Comparison of ENCODE assay signal across 16 cellular contexts in genomic region chr22:40122792-40123191, GRCh38. TPM values are rescaled to one million over a fixed set of nuclear protein-coding genes. Genes with fewer than 3 reads are reported as not detected.
DNase-seq lines count a peak whose midpoint lies in the region; ATAC-seq and TF ChIP-seq lines count a peak whose summit lies in the region.
"Had no signal": no experiment of that assay in that cellular context is flagged by ENCODE, and none has a peak within 500 bp of the region (broad histone marks: within the 10 kb centered on the region; RNA-seq: fewer than 3 reads in every experiment).

No MANE protein-coding gene starts in this region.

- H3K27ac Mint-ChIP-seq in activated CD4-positive, alpha-beta T cell treated with anti-CD3 and anti-CD28 coated beads for 36 hours: peak overlapping the region; percentile 44
- no peak overlapping the region for H3K27ac Mint-ChIP-seq in activated CD4-positive, alpha-beta T cell treated with anti-CD3 and anti-CD28 coated beads, Interleukin-2, amount 10 ng/mL, durations not matched to agents 7 days and 5 days
- H3K27ac Mint-ChIP-seq in CD8-positive, alpha-beta memory T cell: peak overlapping the region in 6 of 8 donors; percentile 1 to 59 (median 32)
- H3K27ac Mint-ChIP-seq in central memory CD8-positive, alpha-beta T cell (ENCODE audit: low read depth): peak overlapping the region; percentile 5
- peak overlapping the region in 4 of 6 donors; percentile 0 to 82 (median 20) for H3K27ac Mint-ChIP-seq in naive B cell

- H3K27me3 ChIP-seq in CD8-positive, alpha-beta memory T cell (ENCODE audit: insufficient read depth, low read length, poor library complexity, severe bottlenecking): no peaks in the 10 kb centered on the region

- DNase-seq in activated CD4-positive, alpha-beta T cell treated with anti-CD3 and anti-CD28 coated beads for 36 hours: no peak
- no peak for DNase-seq in activated CD4-positive, alpha-beta T cell treated with anti-CD3 and anti-CD28 coated beads, Interleukin-2, amount 10 ng/mL, durations not matched to agents 7 days and 5 days
- DNase-seq in CD8-positive, alpha-beta memory T cell: no peak
- no peak for DNase-seq in central memory CD8-positive, alpha-beta T cell (ENCODE audit: low spot score in 2 of 2)
- DNase-seq in naive B cell (no peak), GM20000 (ENCODE audit: low spot score) (no peak)
- DNase-seq: 8988T, H7, NCI-H1105, NCI-H1694 treated with DMSO at 0.1 percent for 48 hours, NCI-H2107, NCI-H2227 treated with DMSO at 0.1 percent for 48 hours, NCI-H524 had no signal

- H3K4me1 ChIP-seq in CD8-positive, alpha-beta memory T cell (ENCODE audit: insufficient read depth, low read length): peaks cover 8% of the 10 kb centered on the region

- H3K9me3 Mint-ChIP-seq in activated CD4-positive, alpha-beta T cell treated with anti-CD3 and anti-CD28 coated beads for 36 hours (ENCODE audit: low read depth): no peaks in the 10 kb centered on the region
- H3K9me3 Mint-ChIP-seq in activated CD4-positive, alpha-beta T cell treated with anti-CD3 and anti-CD28 coated beads, Interleukin-2, amount 10 ng/mL, durations not matched to agents 7 days and 5 days: no peaks in the 10 kb centered on the region
- H3K9me3 Mint-ChIP-seq in CD8-positive, alpha-beta memory T cell: no peaks in the 10 kb centered on the region
- H3K9me3 Mint-ChIP-seq in central memory CD8-positive, alpha-beta T cell: no peaks in the 10 kb centered on the region
- no peaks in the 10 kb centered on the region for H3K9me3 Mint-ChIP-seq in naive B cell

- no peak overlapping the region for H3K4me3 Mint-ChIP-seq in activated CD4-positive, alpha-beta T cell treated with anti-CD3 and anti-CD28 coated beads for 36 hours
- H3K4me3 Mint-ChIP-seq in activated CD4-positive, alpha-beta T cell treated with anti-CD3 and anti-CD28 coated beads, Interleukin-2, amount 10 ng/mL, durations not matched to agents 7 days and 5 days: no peak overlapping the region
- H3K4me3 Mint-ChIP-seq in CD8-positive, alpha-beta memory T cell: no peak overlapping the region
- H3K4me3 Mint-ChIP-seq in central memory CD8-positive, alpha-beta T cell: no peak overlapping the region
- no peak overlapping the region for H3K4me3 Mint-ChIP-seq in naive B cell

- H3K36me3 ChIP-seq in CD8-positive, alpha-beta memory T cell (ENCODE audit: insufficient read depth, low read length): peaks cover 4% of the 10 kb centered on the region

- TF ChIP-seq CTCF in GM20000 (IDR thresholded peaks at IDR 0.05; ENCODE audit: extremely low read depth, missing control alignments): no peak

- H3K27me3 Mint-ChIP-seq in activated CD4-positive, alpha-beta T cell treated with anti-CD3 and anti-CD28 coated beads for 36 hours: no peaks in the 10 kb centered on the region
- H3K27me3 Mint-ChIP-seq in activated CD4-positive, alpha-beta T cell treated with anti-CD3 and anti-CD28 coated beads, Interleukin-2, amount 10 ng/mL, durations not matched to agents 7 days and 5 days: no peaks in the 10 kb centered on the region
- H3K27me3 Mint-ChIP-seq in CD8-positive, alpha-beta memory T cell: no peaks in the 10 kb centered on the region
- no peaks in the 10 kb centered on the region for H3K27me3 Mint-ChIP-seq in central memory CD8-positive, alpha-beta T cell
- H3K27me3 Mint-ChIP-seq in naive B cell: no peaks in the 10 kb centered on the region

- no peak overlapping the region for H3K4me3 ChIP-seq in CD8-positive, alpha-beta memory T cell (ENCODE audit: low read length)

- POLR2A ChIA-PET in activated CD4-positive, alpha-beta T cell treated with anti-CD3 and anti-CD28 coated beads for 36 hours (lab: Charles Lee): no interaction called here
- POLR2A ChIA-PET in activated CD4-positive, alpha-beta T cell treated with anti-CD3 and anti-CD28 coated beads, Interleukin-2, amount 10 ng/mL, durations not matched to agents 7 days and 5 days (lab: Charles Lee): no interaction called here
- POLR2A ChIA-PET in CD8-positive, alpha-beta memory T cell (lab: Charles Lee): no interaction called here

- H3K9me3 ChIP-seq in CD8-positive, alpha-beta memory T cell (ENCODE audit: low read length): no peaks in the 10 kb centered on the region

- H3K4me1 Mint-ChIP-seq in activated CD4-positive, alpha-beta T cell treated with anti-CD3 and anti-CD28 coated beads for 36 hours: peaks cover 34% of the 10 kb centered on the region
- H3K4me1 Mint-ChIP-seq in activated CD4-positive, alpha-beta T cell treated with anti-CD3 and anti-CD28 coated beads, Interleukin-2, amount 10 ng/mL, durations not matched to agents 7 days and 5 days: peaks cover 38% of the 10 kb centered on the region
- peaks cover 32 to 58% (median 39%) of the 10 kb centered on the region in 3 donors for H3K4me1 Mint-ChIP-seq in CD8-positive, alpha-beta memory T cell
- peaks cover 42% of the 10 kb centered on the region for H3K4me1 Mint-ChIP-seq in central memory CD8-positive, alpha-beta T cell
- peaks cover 8 to 37% (median 23%) of the 10 kb centered on the region in 3 donors for H3K4me1 Mint-ChIP-seq in naive B cell

- intact Hi-C loops in activated CD4-positive, alpha-beta T cell treated with anti-CD3 and anti-CD28 coated beads for 36 hours (cut with DNase I, micrococcal nuclease): no loop called here

- H3K27ac ChIP-seq in CD8-positive, alpha-beta memory T cell (ENCODE audit: low read depth, low read length): no peak overlapping the region
- H3K27ac ChIP-seq: HL-60 had no signal

- no peak for ATAC-seq in activated CD4-positive, alpha-beta T cell treated with anti-CD3 and anti-CD28 coated beads for 36 hours
- no peak for ATAC-seq in central memory CD8-positive, alpha-beta T cell (replicated peaks; ENCODE audit: extremely low read depth, poor library complexity, severe bottlenecking)
- no peak for ATAC-seq in naive B cell (ENCODE audit: low read depth in 2 of 2)
- no peak for ATAC-seq in HG02938 (IDR thresholded peaks at IDR 0.05; ENCODE audit: unreplicated experiment)
- no peak for ATAC-seq in GM19452 (IDR thresholded peaks at IDR 0.05; ENCODE audit: unreplicated experiment)

- CTCF ChIA-PET in activated CD4-positive, alpha-beta T cell treated with anti-CD3 and anti-CD28 coated beads for 36 hours (lab: Charles Lee): interaction anchor here (0.6 kb wide), 1 partner anchor 197 kb away, joined by 5 read pairs; no protein-coding TSS in a partner anchor
- CTCF ChIA-PET in activated CD4-positive, alpha-beta T cell treated with anti-CD3 and anti-CD28 coated beads, Interleukin-2, amount 10 ng/mL, durations not matched to agents 7 days and 5 days (lab: Charles Lee): no interaction called here
- CTCF ChIA-PET in CD8-positive, alpha-beta memory T cell (lab: Charles Lee): no interaction called here

- H3K36me3 Mint-ChIP-seq in activated CD4-positive, alpha-beta T cell treated with anti-CD3 and anti-CD28 coated beads for 36 hours (ENCODE audit: low read depth): peaks cover 12% of the 10 kb centered on the region
- H3K36me3 Mint-ChIP-seq in activated CD4-positive, alpha-beta T cell treated with anti-CD3 and anti-CD28 coated beads, Interleukin-2, amount 10 ng/mL, durations not matched to agents 7 days and 5 days (ENCODE audit: low read depth): peaks cover 37% of the 10 kb centered on the region
- H3K36me3 Mint-ChIP-seq in CD8-positive, alpha-beta memory T cell: peaks cover 7 to 79% (median 16%) of the 10 kb centered on the region in 3 donors
- peaks cover 43% of the 10 kb centered on the region for H3K36me3 Mint-ChIP-seq in central memory CD8-positive, alpha-beta T cell (ENCODE audit: insufficient read depth)
- H3K36me3 Mint-ChIP-seq in naive B cell: peaks cover 8 to 15% of the 10 kb centered on the region in 2 donors

RNA-seq across cellular contexts. Expression of gene TNRC6B, which starts 54.9 kb away (rescaled TPM):
- 10 to 100 TPM; 37.3 to 40.3 TPM for total RNA-seq in activated CD4-positive, alpha-beta T cell treated with anti-CD3 and anti-CD28 coated beads for 36 hours
- total RNA-seq in activated CD4-positive, alpha-beta T cell treated with anti-CD3 and anti-CD28 coated beads, Interleukin-2, amount 10 ng/mL, durations not matched to agents 7 days and 5 days: 10 to 100 TPM; 65.1 to 65.2 TPM
- 10 to 100 TPM; 32.8 to 37.8 TPM for total RNA-seq in CD8-positive, alpha-beta memory T cell
- 109 TPM for polyA plus RNA-seq in CD8-positive, alpha-beta memory T cell
- polyA plus RNA-seq in naive B cell (ENCODE audit: low read depth in 6 of 6): 100 to 1,000 TPM in 4 of 6 donors, 10 to 100 TPM in 2; 37.3 to 171 (median 109) TPM
